In genomic region chr2:19048593-19049264, GRCh38 we compare ENCODE assay signal across 1 cellular context.
TF ChIP-seq lines count a peak whose summit lies in the region.

No MANE protein-coding gene starts in this region.

TF ChIP-seq in HEK293, 187 proteins besides CTCF, POLR2A, EP300 and RAD21 (continued from another document):
- TF ChIP-seq ATF2 (tag by site-specific recombination; IDR thresholded peaks at IDR 0.05; ENCODE audit: low read depth), result peak; percentile 84
- TF ChIP-seq ZNF707 (tag by site-specific recombination; IDR thresholded peaks at IDR 0.05), result no peak
- no peak for TF ChIP-seq ZNF223 (tag by site-specific recombination; IDR thresholded peaks at IDR 0.05)
- no peak for TF ChIP-seq ELK4 (IDR thresholded peaks at IDR 0.05; ENCODE audit: borderline replicate concordance, low read depth, low read length)
- TF ChIP-seq ZBTB17 (tag by site-specific recombination; IDR thresholded peaks at IDR 0.05), result 0 out of 2 replicates have a peak, but pooled peaks have one; percentile 24
- TF ChIP-seq ZNF248 (tag by site-specific recombination; IDR thresholded peaks at IDR 0.05), result no peak
- TF ChIP-seq ZNF843 (tag by site-specific recombination; IDR thresholded peaks at IDR 0.05), result no peak
- TF ChIP-seq ZNF239 (tag by site-specific recombination; IDR thresholded peaks at IDR 0.05), result no peak
- TF ChIP-seq PRDM10 (tag by site-specific recombination; IDR thresholded peaks at IDR 0.05), result peak; percentile 82
- no peak for TF ChIP-seq ZNF341 (tag by site-specific recombination; IDR thresholded peaks at IDR 0.05; ENCODE audit: low read depth)
- TF ChIP-seq ZBTB21 (tag by site-specific recombination; IDR thresholded peaks at IDR 0.05), result peak; percentile 50; the same call in 1 of the 2 replicates
- TF ChIP-seq ZNF624 (tag by site-specific recombination; IDR thresholded peaks at IDR 0.05), result no peak
- no peak for TF ChIP-seq ZNF324 (tag by site-specific recombination; IDR thresholded peaks at IDR 0.05)
- no peak for TF ChIP-seq ZNF610 (tag by site-specific recombination; IDR thresholded peaks at IDR 0.05; ENCODE audit: borderline replicate concordance)
- TF ChIP-seq BCL11A (tag by site-specific recombination; IDR thresholded peaks at IDR 0.05; ENCODE audit: low read depth), result no peak
- TF ChIP-seq ZBTB8A (tag by site-specific recombination; IDR thresholded peaks at IDR 0.05), result no peak
- TF ChIP-seq GLIS1 (tag by site-specific recombination; IDR thresholded peaks at IDR 0.05), result peak; percentile 81
- no peak for TF ChIP-seq ZNF133 (tag by site-specific recombination; IDR thresholded peaks at IDR 0.05)
- no peak for TF ChIP-seq ZNF639 (tag by site-specific recombination; IDR thresholded peaks at IDR 0.05)
- no peak for TF ChIP-seq ZNF837 (tag by site-specific recombination; IDR thresholded peaks at IDR 0.05)
- TF ChIP-seq PATZ1 (tag by site-specific recombination; IDR thresholded peaks at IDR 0.05), result peak; percentile 51; the same call in 1 of the 2 replicates
- TF ChIP-seq ZBTB44 (tag by site-specific recombination; IDR thresholded peaks at IDR 0.05), result no peak
- TF ChIP-seq GLIS2 (tag by site-specific recombination; IDR thresholded peaks at IDR 0.05), result no peak
- TF ChIP-seq ZFHX2 (tag by site-specific recombination; conservative IDR thresholded peaks at IDR 0.05), result peak; percentile 56
